1 cellular context compared by ENCODE assay signal in the genomic region with DNA sequence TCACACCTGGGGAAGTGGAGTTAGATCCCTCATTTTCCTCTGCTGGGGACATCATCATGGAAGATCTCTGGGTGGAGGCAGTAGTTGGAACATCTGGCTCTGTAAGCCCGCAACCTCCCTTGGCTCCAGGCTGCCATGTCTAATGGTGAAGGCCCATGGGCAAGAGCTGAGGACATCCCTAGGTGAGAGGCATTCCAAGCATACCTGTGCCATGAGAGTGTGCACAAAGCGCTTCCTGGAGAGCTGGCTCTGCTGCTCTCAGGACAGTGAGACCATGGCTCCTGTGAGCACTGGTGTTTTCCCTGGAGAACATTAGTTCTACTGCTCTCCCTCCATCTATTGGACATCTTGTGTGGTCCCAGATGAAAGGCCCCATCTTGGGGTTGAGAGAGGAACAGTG.
TF ChIP-seq lines count a peak whose summit lies in the region.

No MANE protein-coding gene starts in this region.

TF ChIP-seq in IMR-90, 13 proteins besides CTCF, POLR2A, EP300 and RAD21:
- TF ChIP-seq RCOR1 (IDR thresholded peaks at IDR 0.05; ENCODE audit: insufficient replicate concordance, low read length): no peak
- TF ChIP-seq ELK1 (IDR thresholded peaks at IDR 0.05; ENCODE audit: borderline replicate concordance, low read depth, low read length): no peak
- no peak for TF ChIP-seq CHD1 (IDR thresholded peaks at IDR 0.05; ENCODE audit: low read depth, low read length)
- TF ChIP-seq USF2 (IDR thresholded peaks at IDR 0.05; ENCODE audit: low read depth, low read length): no peak
